ENCODE assay signal across 27 cellular contexts in genomic region chr3:102790742-102791141, GRCh38.
DNase-seq lines count a peak whose midpoint lies in the region; ATAC-seq, FAIRE-seq and TF ChIP-seq lines count a peak whose summit lies in the region.
"Had no signal": no experiment of that assay in that cellular context is flagged by ENCODE, and none has a peak within 500 bp of the region (broad histone marks: within the 10 kb centered on the region; RNA-seq: fewer than 3 reads in every experiment).

No MANE protein-coding gene starts in this region.

- H3K4me3 ChIP-seq in astrocyte (ENCODE audit: insufficient read depth, low read depth, low read length) = no peak overlapping the region
- H3K4me3 ChIP-seq: body of pancreas, tibial nerve had no signal

- H3K27me3 ChIP-seq in astrocyte (ENCODE audit: insufficient read depth, low read length) = no peaks in the 10 kb centered on the region
- H3K27me3 ChIP-seq: body of pancreas, tibial nerve had no signal

- no peaks in the 10 kb centered on the region for H3K9me3 Mint-ChIP-seq in astrocyte (ENCODE audit: unreplicated experiment)
- H3K9me3 Mint-ChIP-seq: activated naive CD4-positive, alpha-beta T cell treated with anti-CD3 and anti-CD28 coated beads, Interleukin-2, amount 10 ng/mL, durations not matched to agents 7 days and 5 days; activated T-cell treated with anti-CD3 and anti-CD28 coated beads, Interleukin-2, amount 50 U/mL, for 72 hours; memory B cell; stimulated activated naive CD8-positive, alpha-beta T cell treated with anti-CD3 and anti-CD28 coated beads, Interleukin-15, Interleukin-2, amounts not matched to agents 100 ng/mL and 50 ng/mL, for 24 hours had no signal

- no peak overlapping the region for H2AFZ ChIP-seq in astrocyte (ENCODE audit: low read depth, low read length)

- intact Hi-C loops in sciatic nerve (cut with DNase I) = no loop called here

- peak; percentile 89 for FAIRE-seq in astrocyte (lab: Jason Lieb, UNC)
- FAIRE-seq: D721Med, GM18507 had no signal

- H3K79me2 ChIP-seq in astrocyte (ENCODE audit: insufficient read depth, low read length) = no peaks in the 10 kb centered on the region

- H3K4me1 ChIP-seq in astrocyte (ENCODE audit: insufficient read depth, low read length) = peaks cover 3% of the 10 kb centered on the region
- H3K4me1 ChIP-seq: body of pancreas had no signal

- peak overlapping the region; percentile 8 for H3K4me2 ChIP-seq in astrocyte (ENCODE audit: low read length)

- no peak overlapping the region for H3K4me3 Mint-ChIP-seq in astrocyte (ENCODE audit: unreplicated experiment)
- H3K4me3 Mint-ChIP-seq: activated naive CD4-positive, alpha-beta T cell treated with anti-CD3 and anti-CD28 coated beads, Interleukin-2, amount 10 ng/mL, durations not matched to agents 7 days and 5 days; activated T-cell treated with anti-CD3 and anti-CD28 coated beads, Interleukin-2, amount 50 U/mL, for 72 hours; CD14-positive monocyte; effector memory CD8-positive, alpha-beta T cell; memory B cell; stimulated activated naive CD8-positive, alpha-beta T cell treated with anti-CD3 and anti-CD28 coated beads, Interleukin-15, Interleukin-2, amounts not matched to agents 100 ng/mL and 50 ng/mL, for 24 hours had no signal

- no peaks in the 10 kb centered on the region for H3K9me3 ChIP-seq in astrocyte (ENCODE audit: insufficient read depth, low read depth, low read length)
- H3K9me3 ChIP-seq: body of pancreas, tibial nerve had no signal

- no peaks in the 10 kb centered on the region for H3K36me3 ChIP-seq in astrocyte (ENCODE audit: insufficient read depth, low read length)
- H3K36me3 ChIP-seq: tibial nerve had no signal

- no peaks in the 10 kb centered on the region for H3K36me3 Mint-ChIP-seq in astrocyte (ENCODE audit: low read depth, unreplicated experiment)
- H3K36me3 Mint-ChIP-seq: activated naive CD4-positive, alpha-beta T cell treated with anti-CD3 and anti-CD28 coated beads, Interleukin-2, amount 10 ng/mL, durations not matched to agents 7 days and 5 days; CD14-positive monocyte; memory B cell had no signal

- H4K20me1 ChIP-seq in astrocyte (ENCODE audit: insufficient read depth, low read length) = no peaks in the 10 kb centered on the region

- no peaks in the 10 kb centered on the region for H3K27me3 Mint-ChIP-seq in astrocyte (ENCODE audit: low read depth, unreplicated experiment)
- H3K27me3 Mint-ChIP-seq: activated naive CD4-positive, alpha-beta T cell treated with anti-CD3 and anti-CD28 coated beads, Interleukin-2, amount 10 ng/mL, durations not matched to agents 7 days and 5 days; effector memory CD8-positive, alpha-beta T cell had no signal

- TF ChIP-seq CTCF in astrocyte (IDR thresholded peaks at IDR 0.05; ENCODE audit: insufficient read depth, low read depth, low read length) = no peak

- no peak overlapping the region for H3K9ac ChIP-seq in astrocyte (ENCODE audit: low read length)

- no peak overlapping the region for H3K27ac ChIP-seq in astrocyte (ENCODE audit: low read depth, low read length)
- H3K27ac ChIP-seq: body of pancreas, tibial nerve had no signal

- DNase-seq in AG08395 (ENCODE audit: low spot score) = peak; percentile 70
- DNase-seq in HT1080 (ENCODE audit: low read depth) = peak; percentile 27
- DNase-seq in astrocyte (ENCODE audit: low read depth) = peak; percentile 91
- peak; percentile 45 for DNase-seq in iris pigment epithelial cell (ENCODE audit: low read depth)
- no peak for DNase-seq in activated CD8-positive, alpha-beta memory T cell treated with anti-CD3 and anti-CD28 coated beads for 24 hours
- DNase-seq in NCI-H1048 (lab: John Stamatoyannopoulos, UW) = no peak
- DNase-seq in NK-92 treated with Interleukin-12 subunit alpha and Interleukin-12 subunit beta, amount 100 ng/mL, for 24 hours (lab: John Stamatoyannopoulos, UW) = no peak
- no peak for DNase-seq in sciatic nerve (ENCODE audit: low spot score)
- DNase-seq: activated CD4-positive, CD25-positive, alpha-beta regulatory T cell treated with anti-CD3 and anti-CD28 coated beads, Interleukin-2, amount 50 U/mL, for 72 hours; activated naive CD4-positive, alpha-beta T cell treated with anti-CD3 and anti-CD28 coated beads, Interleukin-2, amount 10 ng/mL, durations not matched to agents 7 days and 5 days; activated T-cell treated with anti-CD3 and anti-CD28 coated beads, Interleukin-2, amount 50 U/mL, for 72 hours; body of pancreas; effector memory CD8-positive, alpha-beta T cell; HCEC 1CT; head of caudate nucleus; left colon; MM.1S; NCI-H2171 treated with DMSO at 0.1 percent for 48 hours; NCI-H69; stimulated activated CD4-positive, alpha-beta T cell treated with anti-CD3 and anti-CD28 coated beads, Interleukin-12 subunit alpha, Interleukin-12 subunit beta, amount 100 ng/mL, for 4 hours; stimulated activated CD4-positive, alpha-beta T cell treated with anti-CD3 and anti-CD28 coated beads, Interleukin-4, amount 100 ng/mL, for 4 hours had no signal

- H3K27ac Mint-ChIP-seq in astrocyte (ENCODE audit: unreplicated experiment) = no peak overlapping the region
- H3K27ac Mint-ChIP-seq: activated naive CD4-positive, alpha-beta T cell treated with anti-CD3 and anti-CD28 coated beads, Interleukin-2, amount 10 ng/mL, durations not matched to agents 7 days and 5 days; activated T-cell treated with anti-CD3 and anti-CD28 coated beads, Interleukin-2, amount 50 U/mL, for 72 hours; CD14-positive monocyte; effector memory CD8-positive, alpha-beta T cell; memory B cell; stimulated activated naive CD8-positive, alpha-beta T cell treated with anti-CD3 and anti-CD28 coated beads, Interleukin-15, Interleukin-2, amounts not matched to agents 100 ng/mL and 50 ng/mL, for 24 hours had no signal

- no peak for ATAC-seq in sciatic nerve
- ATAC-seq: activated T-cell treated with anti-CD3 and anti-CD28 coated beads, Interleukin-2, amount 50 U/mL, for 72 hours; body of pancreas; effector memory CD8-positive, alpha-beta T cell; left colon had no signal

- peaks cover 4% of the 10 kb centered on the region for H3K4me1 Mint-ChIP-seq in astrocyte (ENCODE audit: low read depth, unreplicated experiment)
- H3K4me1 Mint-ChIP-seq: activated naive CD4-positive, alpha-beta T cell treated with anti-CD3 and anti-CD28 coated beads, Interleukin-2, amount 10 ng/mL, durations not matched to agents 7 days and 5 days; CD14-positive monocyte; memory B cell had no signal

Comparison
In these comparisons a context has a peak if more than half of its experiments do, and no peak if none do; other contexts are left out.
1. DNase-seq: peak in AG08395 (single experiment), HT1080 (single experiment), astrocyte (single experiment) and iris pigment epithelial cell (single experiment); none in activated CD8-positive, alpha-beta memory T cell treated with anti-CD3 and anti-CD28 coated beads for 24 hours (single experiment), NCI-H1048 (single experiment), NK-92 treated with Interleukin-12 subunit alpha and Interleukin-12 subunit beta, amount 100 ng/mL, for 24 hours (single experiment) and sciatic nerve (single experiment).